26 cellular contexts compared by ENCODE assay signal in genomic region chr4:180932365-180933001, GRCh38.
DNase-seq lines count a peak whose midpoint lies in the region; ATAC-seq and TF ChIP-seq lines count a peak whose summit lies in the region.
"Had no signal": no experiment of that assay in that cellular context is flagged by ENCODE, and none has a peak within 500 bp of the region (broad histone marks: within the 10 kb centered on the region; RNA-seq: fewer than 3 reads in every experiment).

No MANE protein-coding gene starts in this region.

- H3K4me3 ChIP-seq in IMR-90 (ENCODE audit: insufficient read depth, low read depth, low read length) = no peak overlapping the region
- H3K4me3 ChIP-seq in fibroblast of mammary gland (ENCODE audit: control insufficient read depth, low read depth, low read length) = no peak overlapping the region
- no peak overlapping the region for H3K4me3 ChIP-seq in neuronal stem cell (ENCODE audit: low read length in 2 of 2)
- H3K4me3 ChIP-seq in left ventricle myocardium inferior = no peak overlapping the region
- H3K4me3 ChIP-seq: cardiac muscle cell, heart right ventricle, ovary had no signal

- H3K36me3 ChIP-seq in IMR-90 (ENCODE audit: control insufficient read depth, insufficient read depth, low read length) = no peaks in the 10 kb centered on the region
- peaks cover 0 to 1% of the 10 kb centered on the region in 2 donors for H3K36me3 ChIP-seq in neuronal stem cell (replicated peaks in 1 of 2; ENCODE audit: control insufficient read depth in 2 of 2, insufficient read depth in 2 of 2, low read length in 2 of 2)
- H3K36me3 ChIP-seq in left ventricle myocardium inferior = no peaks in the 10 kb centered on the region
- H3K36me3 ChIP-seq: cardiac muscle cell, heart right ventricle, ovary had no signal

- H2AK5ac ChIP-seq in IMR-90 (ENCODE audit: low read depth, low read length) = no peak overlapping the region
- H2AK5ac ChIP-seq in neuronal stem cell (ENCODE audit: low read depth, low read length) = no peak overlapping the region

- H3K4me1 ChIP-seq in IMR-90 (ENCODE audit: control insufficient read depth, insufficient read depth, low read length) (no peaks in the 10 kb centered on the region), neuronal stem cell (ENCODE audit: control insufficient read depth in 2 of 2, insufficient read depth in 1 of 2, low read depth in 1 of 2, low read length in 2 of 2) (no peaks in the 10 kb centered on the region), foreskin keratinocyte (no peaks in the 10 kb centered on the region), left ventricle myocardium inferior (no peaks in the 10 kb centered on the region)
- H3K4me1 ChIP-seq: heart right ventricle had no signal

- TF ChIP-seq POLR2A in IMR-90 (IDR thresholded peaks at IDR 0.05; ENCODE audit: low read depth, low read length) = no peak

- H3K14ac ChIP-seq in IMR-90 (replicated peaks; ENCODE audit: low read depth, low read length) (no peak overlapping the region), neuronal stem cell (ENCODE audit: low read length) (no peak overlapping the region)

- no peak overlapping the region for H2BK120ac ChIP-seq in IMR-90 (ENCODE audit: low read depth, low read length)
- H2BK120ac ChIP-seq in neuronal stem cell (ENCODE audit: low read depth, low read length) = no peak overlapping the region

- H4K5ac ChIP-seq in IMR-90 (ENCODE audit: low read depth, low read length) = no peak overlapping the region

- no CpG with 5 or more reads among the region's 4 CpGs for WGBS in IMR-90 (ENCODE audit: extremely low coverage in 2 of 2, insufficient read length in 1 of 2), 2 experiments
- WGBS in neuronal stem cell (ENCODE audit: extremely low coverage in 2 of 2, insufficient read length in 2 of 2, insufficient replicate concordance in 1 of 2), 2 donors = no CpG with 5 or more reads among the region's 4 CpGs

- ATAC-seq in IMR-90 (ENCODE audit: low read depth) (peak; percentile 67), foreskin keratinocyte (no peak)
- ATAC-seq: activated naive CD4-positive, alpha-beta T cell treated with anti-CD3 and anti-CD28 coated beads, Interleukin-2, amount 50 U/mL, for 72 hours; heart right ventricle; stimulated activated effector memory CD8-positive, alpha-beta T cell treated with anti-CD3 and anti-CD28 coated beads, Interleukin-12 subunit alpha, Interleukin-12 subunit beta, amount 100 ng/mL, for 72 hours had no signal

- H3K23ac ChIP-seq in IMR-90 (ENCODE audit: low read depth, low read length) (no peak overlapping the region), neuronal stem cell (ENCODE audit: low read depth, low read length, poor library complexity) (no peak overlapping the region)

- CTCF ChIA-PET in IMR-90 (lab: Yijun Ruan, JAX) = interaction anchor here (1.2 kb wide), 1 partner anchor 9 kb away, joined by 5 read pairs; no protein-coding TSS in a partner anchor

- H2BK5ac ChIP-seq in IMR-90 (ENCODE audit: low read depth, low read length, poor library complexity, severe bottlenecking) (no peak overlapping the region), neuronal stem cell (ENCODE audit: low read length) (no peak overlapping the region)

- dilution Hi-C loops in IMR-90 (cut with HindIII; ENCODE audit: low sequenced_read_pairs, unreplicated experiment) = no loop called here

- H3K9ac ChIP-seq in IMR-90 (ENCODE audit: low read depth, low read length) (no peak overlapping the region), neuronal stem cell (ENCODE audit: low read depth, low read length, poor library complexity) (no peak overlapping the region)

- H2AFZ ChIP-seq in IMR-90 (replicated peaks; ENCODE audit: low read length, poor library complexity) (no peak overlapping the region), neuronal stem cell (ENCODE audit: low read length) (peak overlapping the region; percentile 46)

- H3K27me3 ChIP-seq in IMR-90 (ENCODE audit: control insufficient read depth, insufficient read depth, low read length) (no peaks in the 10 kb centered on the region), neuronal stem cell (ENCODE audit: control insufficient read depth in 3 of 3, insufficient read depth in 3 of 3, low read depth in 1 of 3, low read length in 3 of 3) (no peaks in the 10 kb centered on the region), foreskin keratinocyte (no peaks in the 10 kb centered on the region), left ventricle myocardium inferior (ENCODE audit: low read depth) (no peaks in the 10 kb centered on the region)
- H3K27me3 ChIP-seq: cardiac muscle cell, heart right ventricle, ovary had no signal

- H2AK9ac ChIP-seq in IMR-90 (replicated peaks; ENCODE audit: low read depth, low read length, poor library complexity) = no peak overlapping the region

- in situ Hi-C loops in IMR-90 (cut with MboI; ENCODE audit: low sequenced_read_pairs) = no loop called here

- H2BK12ac ChIP-seq in neuronal stem cell (ENCODE audit: low read length) = no peak overlapping the region

- TF ChIP-seq CTCF in IMR-90 (conservative IDR thresholded peaks at IDR 0.05; ENCODE audit: low read depth, low read length) (no peak), fibroblast of mammary gland (conservative IDR thresholded peaks at IDR 0.05; ENCODE audit: control insufficient read depth, insufficient read depth, low read depth, low read length) (no peak), foreskin keratinocyte (conservative IDR thresholded peaks at IDR 0.05) (no peak), left ventricle myocardium inferior (IDR thresholded peaks at IDR 0.05; ENCODE audit: borderline replicate concordance) (no peak)

- no peaks in the 10 kb centered on the region for H3K79me1 ChIP-seq in IMR-90 (ENCODE audit: low read depth in 1 of 2, low read length in 2 of 2)
- no peaks in the 10 kb centered on the region for H3K79me1 ChIP-seq in neuronal stem cell (ENCODE audit: low read depth, low read length)

- no peaks in the 10 kb centered on the region for H4K20me1 ChIP-seq in IMR-90 (ENCODE audit: insufficient read depth, low read length)

- no peak overlapping the region for H4K91ac ChIP-seq in IMR-90 (ENCODE audit: insufficient read depth, low read depth, low read length)
- H4K91ac ChIP-seq in neuronal stem cell (ENCODE audit: low read depth, low read length, poor library complexity) = no peak overlapping the region

- H3K4me2 ChIP-seq in IMR-90 (ENCODE audit: low read depth, low read length) (no peak overlapping the region), neuronal stem cell (ENCODE audit: insufficient read depth, low read length, poor library complexity, severe bottlenecking) (no peak overlapping the region)

- peak; percentile 46 for DNase-seq in IMR-90
- DNase-seq in OCI-M1 (lab: John Stamatoyannopoulos, UW) = peak; percentile 63
- peak; percentile 9 for DNase-seq in fibroblast of mammary gland (ENCODE audit: low read depth)
- DNase-seq in neuronal stem cell (ENCODE audit: low spot score) = no peak
- DNase-seq in foreskin keratinocyte = no peak
- no peak for DNase-seq in left ventricle myocardium inferior
- DNase-seq in activated CD4-positive, alpha-beta T cell treated with anti-CD3 and anti-CD28 coated beads, Interleukin-2, amount 50 U/mL, for 1 hour = no peak
- DNase-seq: activated CD4-positive, alpha-beta T cell treated with anti-CD3 and anti-CD28 coated beads, Interleukin-2, amount 10 ng/mL, durations not matched to agents 7 days and 5 days; activated effector memory CD4-positive, alpha-beta T cell treated with Interleukin-2 at 50 U/mL for 16 hours; activated T-cell treated with anti-CD3 and anti-CD28 coated beads, Interleukin-2, amount 50 U/mL, for 1 hour; aorta; cortex of kidney; DMS79 treated with DMSO at 0.1 percent for 48 hours; effector memory CD4-positive, alpha-beta T cell; erythroblast; foreskin melanocyte; heart right ventricle; kidney glomerular epithelial cell; NCI-H1105; NCI-H2029 treated with DMSO at 0.1 percent for 48 hours; NCI-H226; ovary; substantia nigra had no signal

- POLR2A ChIA-PET in IMR-90 (lab: Charles Lee; ENCODE audit: unreplicated experiment) = no interaction called here

- H3K4ac ChIP-seq in IMR-90 (ENCODE audit: low read depth, low read length) (no peak overlapping the region), neuronal stem cell (ENCODE audit: low read length) (no peak overlapping the region)

- no peak overlapping the region for H4K8ac ChIP-seq in IMR-90 (ENCODE audit: low read depth in 2 of 2, low read length in 2 of 2)
- H4K8ac ChIP-seq in neuronal stem cell (ENCODE audit: low read depth, low read length) = no peak overlapping the region

- H2BK20ac ChIP-seq in IMR-90 (ENCODE audit: low read depth, low read length) = no peak overlapping the region

- no TSS peak for BruUV-seq in IMR-90 (replicated peaks; lab: Mats Ljungman, UMichigan)

- H3K56ac ChIP-seq in IMR-90 (ENCODE audit: extremely low read depth, insufficient read depth, low read length) = 0 out of 2 replicates have a peak overlapping the region, but pooled peaks have one; percentile 19

- no peak for TF ChIP-seq RAD21 in IMR-90 (IDR thresholded peaks at IDR 0.05; ENCODE audit: low read length)

- H3K27ac ChIP-seq in IMR-90 (ENCODE audit: insufficient read depth, low read length) (no peak overlapping the region), neuronal stem cell (replicated peaks; ENCODE audit: low read length) (no peak overlapping the region), foreskin keratinocyte (no peak overlapping the region), left ventricle myocardium inferior (replicated peaks) (no peak overlapping the region)
- H3K27ac ChIP-seq: cardiac muscle cell, heart right ventricle, ovary had no signal

- H3K9me3 ChIP-seq in IMR-90 (ENCODE audit: control insufficient read depth, insufficient read depth, low read length) = no peaks in the 10 kb centered on the region
- H3K9me3 ChIP-seq in neuronal stem cell (replicated peaks in 1 of 2; ENCODE audit: control insufficient read depth in 2 of 2, insufficient read depth in 1 of 2, low read depth in 1 of 2, low read length in 2 of 2) = no peaks in the 10 kb centered on the region
- H3K9me3 ChIP-seq in left ventricle myocardium inferior (replicated peaks) = no peaks in the 10 kb centered on the region
- H3K9me3 ChIP-seq: heart right ventricle, ovary had no signal

- intact Hi-C loops in IMR-90 (cut with micrococcal nuclease) (no loop called here), left ventricle myocardium inferior (cut with micrococcal nuclease) (no loop called here)

- no peak overlapping the region for H3K18ac ChIP-seq in IMR-90 (ENCODE audit: low read depth, low read length)
- no peak overlapping the region for H3K18ac ChIP-seq in neuronal stem cell (ENCODE audit: low read length)

- H2BK15ac ChIP-seq in IMR-90 (ENCODE audit: low read depth, low read length) = no peak overlapping the region
- H2BK15ac ChIP-seq in neuronal stem cell (ENCODE audit: low read length) = no peak overlapping the region

- no peaks in the 10 kb centered on the region for H3K9me1 ChIP-seq in IMR-90 (ENCODE audit: insufficient read depth, low read length)

TF ChIP-seq in IMR-90, 13 proteins besides CTCF, POLR2A, EP300 and RAD21 (continues in another document):
- no peak for TF ChIP-seq USF2 (IDR thresholded peaks at IDR 0.05; ENCODE audit: low read depth, low read length)

Comparison
In these comparisons a context has a peak if more than half of its experiments do, and no peak if none do; other contexts are left out.
1. DNase-seq: peak in IMR-90 (single experiment), OCI-M1 (single experiment) and fibroblast of mammary gland (single experiment); none in neuronal stem cell (single experiment), foreskin keratinocyte (0 of 2), left ventricle myocardium inferior (single experiment) and activated CD4-positive, alpha-beta T cell treated with anti-CD3 and anti-CD28 coated beads, Interleukin-2, amount 50 U/mL, for 1 hour (single experiment).